15 cellular contexts compared by ENCODE assay signal in genomic region chr11:8698917-8699441, GRCh38. TPM values are rescaled to one million over a fixed set of nuclear protein-coding genes. Genes with fewer than 3 reads are reported as not detected.
DNase-seq lines count a peak whose midpoint lies in the region; ATAC-seq, FAIRE-seq and TF ChIP-seq lines count a peak whose summit lies in the region.
"Had no signal": no experiment of that assay in that cellular context is flagged by ENCODE, and none has a peak within 500 bp of the region (broad histone marks: within the 10 kb centered on the region; RNA-seq: fewer than 3 reads in every experiment).

No MANE protein-coding gene starts in this region.

- peak overlapping the region; percentile 12; the same call in 1 of the 3 replicates for H3K4me2 ChIP-seq in A549
- H3K4me2 ChIP-seq: PC-9 had no signal

- no peaks in the 10 kb centered on the region for H3K27me3 Mint-ChIP-seq in activated T-cell treated with anti-CD3 and anti-CD28 coated beads, Interleukin-2, amount 50 U/mL, for 24 hours

- TF ChIP-seq EP300 in A549 (IDR thresholded peaks at IDR 0.05) = no peak
- TF ChIP-seq EP300 in upper lobe of left lung (IDR thresholded peaks at IDR 0.05) = no peak

- H3K9me3 ChIP-seq in A549 = no peaks in the 10 kb centered on the region
- no peaks in the 10 kb centered on the region for H3K9me3 ChIP-seq in SJCRH30 (replicated peaks)
- no peaks in the 10 kb centered on the region for H3K9me3 ChIP-seq in esophagus squamous epithelium
- H3K9me3 ChIP-seq in pancreas = no peaks in the 10 kb centered on the region
- H3K9me3 ChIP-seq in upper lobe of left lung = no peaks in the 10 kb centered on the region

- peak in 1 of 2 experiments; percentile 2; a peak in 2 of 6 replicates for ATAC-seq in A549
- ATAC-seq in pancreas = peak; percentile 41 to 58 (median 53)
- no peak for ATAC-seq in GM21381 (IDR thresholded peaks at IDR 0.05; ENCODE audit: unreplicated experiment)
- ATAC-seq in upper lobe of left lung (ENCODE audit: low FRiP score in 2 of 2) = no peak

- H3K27me3 ChIP-seq in SJCRH30 = no peaks in the 10 kb centered on the region
- no peaks in the 10 kb centered on the region for H3K27me3 ChIP-seq in esophagus squamous epithelium
- no peaks in the 10 kb centered on the region for H3K27me3 ChIP-seq in pancreas
- H3K27me3 ChIP-seq in upper lobe of left lung = no peaks in the 10 kb centered on the region

- no peak for TF ChIP-seq POLR2A in A549 (IDR thresholded peaks at IDR 0.05; ENCODE audit: low read length)
- no peak for TF ChIP-seq POLR2A in esophagus squamous epithelium (IDR thresholded peaks at IDR 0.05)
- TF ChIP-seq POLR2A in upper lobe of left lung (IDR thresholded peaks at IDR 0.05) = no peak

- DNase-seq in A549 (ENCODE audit: low read depth in 1 of 2, low spot score in 1 of 2) (no peak), SJCRH30 (peak; percentile 82), esophagus squamous epithelium (lab: John Stamatoyannopoulos, UW) (no peak), pancreas (no peak), NCI-H82 (lab: John Stamatoyannopoulos, UW) (no peak), upper lobe of left lung (no peak)
- no peak for DNase-seq in activated T-cell treated with anti-CD3 and anti-CD28 coated beads, Interleukin-2, amount 50 U/mL, for 24 hours
- DNase-seq: ACHN; activated CD4-positive, alpha-beta T cell treated with anti-CD3 and anti-CD28 coated beads, Interleukin-2, amount 50 U/mL, for 1 hour; activated naive CD4-positive, alpha-beta T cell; cerebellar nuclear complex; DMS 273 treated with DMSO at 0.1 percent for 48 hours had no signal

- H3K36me3 ChIP-seq in SJCRH30 (peaks cover 63% of the 10 kb centered on the region), esophagus squamous epithelium (peaks cover 13 to 100% (median 42%) of the 10 kb centered on the region in 3 donors), pancreas (peaks cover 0 to 42% (median 12%) of the 10 kb centered on the region in 3 donors), upper lobe of left lung (peaks cover 11 to 90% (median 69%) of the 10 kb centered on the region in 4 donors)

- H3K4me3 ChIP-seq in A549 = no peak overlapping the region
- no peak overlapping the region for H3K4me3 ChIP-seq in SJCRH30
- H3K4me3 ChIP-seq in esophagus squamous epithelium = no peak overlapping the region
- H3K4me3 ChIP-seq in pancreas = no peak overlapping the region
- H3K4me3 ChIP-seq in upper lobe of left lung = no peak overlapping the region
- H3K4me3 ChIP-seq: PC-9 had no signal

- FAIRE-seq in A549 (lab: Jason Lieb, UNC) (no peak), pancreas (lab: Jason Lieb, UNC) (no peak)

- POLR2A ChIA-PET in A549 (lab: Yijun Ruan, JAX) = interaction anchor here (2.8 kb wide), 1 partner anchor 10 kb away, joined by 15 read pairs; no protein-coding TSS in a partner anchor

- CTCF ChIA-PET in A549 (lab: Yijun Ruan, JAX) = interaction anchor here (0.5 to 3.0 kb wide), 4 partner anchors 9 to 115 kb away, joined by 3 to 12 read pairs (median 4); no protein-coding TSS in a partner anchor

- TF ChIP-seq CTCF in A549 (IDR thresholded peaks at IDR 0.05) (no peak), esophagus squamous epithelium (IDR thresholded peaks at IDR 0.05) (no peak), pancreas (IDR thresholded peaks at IDR 0.05) (no peak), upper lobe of left lung (IDR thresholded peaks at IDR 0.05) (no peak)

- no peak overlapping the region for H3K4me3 Mint-ChIP-seq in activated T-cell treated with anti-CD3 and anti-CD28 coated beads, Interleukin-2, amount 50 U/mL, for 24 hours
- H3K4me3 Mint-ChIP-seq: T-helper 1 cell treated with Interleukin-12 subunit alpha and Interleukin-12 subunit beta and Interleukin-4 antibody, amounts not matched to agents 30 μg/mL and 1 μg/mL, for 36 hours had no signal

- peaks cover 2% of the 10 kb centered on the region for H3K4me1 Mint-ChIP-seq in activated T-cell treated with anti-CD3 and anti-CD28 coated beads, Interleukin-2, amount 50 U/mL, for 24 hours (ENCODE audit: low read depth)

- H3K27ac ChIP-seq in A549 (peak overlapping the region in 1 of 2 experiments; percentile 54; a peak in 2 of 6 replicates), SJCRH30 (peak overlapping the region; percentile 89), esophagus squamous epithelium (peak overlapping the region; percentile 51 to 94 (median 58)), pancreas (peak overlapping the region; percentile 71 to 83 (median 78)), upper lobe of left lung (peak overlapping the region in 1 of 4 donors; percentile 39)
- H3K27ac ChIP-seq: PC-9 had no signal

- 91% methylated on average over 11 of the region's 11 CpGs for WGBS in A549 (ENCODE audit: missing lambda C conversion rate)
- 74 to 82% methylated on average over 2 to 8 of the region's 11 CpGs for WGBS in esophagus squamous epithelium, 2 donors
- 50 to 55% methylated on average over 11 of the region's 11 CpGs for WGBS in pancreas, 2 donors
- 79% methylated on average over 8 to 11 of the region's 11 CpGs for WGBS in upper lobe of left lung, 2 donors

- intact Hi-C loops in esophagus squamous epithelium (cut with DNase I) (loop anchor here (10.0 kb wide), 1 partner anchor 116 kb away; a partner anchor contains a TSS), pancreas (cut with DNase I) (loop anchor here in 1 of 3 donors (10.0 kb wide), 1 partner anchor 106 kb away; no protein-coding TSS in a partner anchor)

- no peak for TF ChIP-seq RAD21 in A549 (conservative IDR thresholded peaks at IDR 0.05 in 1 of 2, IDR thresholded peaks at IDR 0.05 in 1 of 2)

- H3K4me1 ChIP-seq in A549 (peaks cover 16% of the 10 kb centered on the region), SJCRH30 (peaks cover 27% of the 10 kb centered on the region), esophagus squamous epithelium (peaks cover 0 to 25% (median 0%) of the 10 kb centered on the region in 3 donors), pancreas (peaks cover 7 to 15% (median 10%) of the 10 kb centered on the region in 3 donors), upper lobe of left lung (peaks cover 0 to 7% (median 0%) of the 10 kb centered on the region in 4 donors)

- no peak overlapping the region for H3K27ac Mint-ChIP-seq in activated T-cell treated with anti-CD3 and anti-CD28 coated beads, Interleukin-2, amount 50 U/mL, for 24 hours
- H3K27ac Mint-ChIP-seq: T-helper 1 cell treated with Interleukin-12 subunit alpha and Interleukin-12 subunit beta and Interleukin-4 antibody, amounts not matched to agents 30 μg/mL and 1 μg/mL, for 36 hours had no signal

- peaks cover 32% of the 10 kb centered on the region for H3K36me3 Mint-ChIP-seq in activated T-cell treated with anti-CD3 and anti-CD28 coated beads, Interleukin-2, amount 50 U/mL, for 24 hours (ENCODE audit: low read depth)

- H3K9me3 Mint-ChIP-seq in activated T-cell treated with anti-CD3 and anti-CD28 coated beads, Interleukin-2, amount 50 U/mL, for 24 hours = no peaks in the 10 kb centered on the region
- H3K9me3 Mint-ChIP-seq: T-helper 1 cell treated with Interleukin-12 subunit alpha and Interleukin-12 subunit beta and Interleukin-4 antibody, amounts not matched to agents 30 μg/mL and 1 μg/mL, for 36 hours had no signal

TF ChIP-seq in A549, 52 proteins besides CTCF, POLR2A, EP300 and RAD21:
- TF ChIP-seq PHF8 (IDR thresholded peaks at IDR 0.05; ENCODE audit: borderline replicate concordance, low read depth) (no peak), MAZ (IDR thresholded peaks at IDR 0.05; ENCODE audit: borderline replicate concordance, low read depth, low read length) (no peak), FOSL2 (IDR thresholded peaks at IDR 0.05) (no peak), FOSL2 (CRISPR knock-in tag; IDR thresholded peaks at IDR 0.05) (no peak), HDAC2 (IDR thresholded peaks at IDR 0.05) (no peak)

RNA-seq across cellular contexts. Expression of gene RPL27A, which starts 16.4 kb away (rescaled TPM):
- polyA plus RNA-seq in A549 (2011; rRNA removed) (798 and 804 TPM in 2 replicates), A549 (2017; fragmentation: RNase III; extraction: RNeasy Plus Mini Kit Qiagen cat#74134 plus additional on column Dnase treatment) (3,543 to 3,937 TPM (median 3,631 TPM) in 3 replicates), pancreas (1,000 to 10,000 TPM; 1,317 to 2,393 TPM)
- polyA plus RNA-seq in A549 (2012; cell fraction: cytosol; rRNA removed) = 609 and 694 TPM in 2 replicates
- 195 and 210 TPM in 2 replicates for polyA plus RNA-seq in A549 (2012; cell fraction: nucleus; rRNA removed)
- 298 and 338 TPM in 2 replicates for polyA minus RNA-seq in A549 (2011; rRNA and poly(A)+ RNA removed)
- 1,468 and 1,571 TPM in 2 replicates for total RNA-seq in SJCRH30 (2014; rRNA removed; shearing (Covaris generic))
- total RNA-seq in esophagus squamous epithelium (1,000 to 10,000 TPM in 3 of 4 donors, 100 to 1,000 TPM in 1; 921 to 1,566 (median 1,106) TPM), pancreas (100 to 1,000 TPM; 321 to 659 (median 517) TPM), upper lobe of left lung (1,000 to 10,000 TPM in 1 of 6 donors, 100 to 1,000 TPM in 5; 652 to 1,317 (median 861) TPM)

RNA-seq across cellular contexts. Expression of gene TRIM66, which starts 16.5 kb away (rescaled TPM):
- polyA plus RNA-seq in A549 (2011; rRNA removed) = 7.7 and 9.8 TPM in 2 replicates
- 2.9 and 3.5 TPM in 2 replicates for polyA plus RNA-seq in A549 (2012; cell fraction: cytosol; rRNA removed)
- 16.9 and 21.1 TPM in 2 replicates for polyA plus RNA-seq in A549 (2012; cell fraction: nucleus; rRNA removed)
- polyA plus RNA-seq in A549 (2017; fragmentation: RNase III; extraction: RNeasy Plus Mini Kit Qiagen cat#74134 plus additional on column Dnase treatment) = 2.5 to 3.3 TPM (median 3.0 TPM) in 3 replicates
- 8.3 and 13.6 TPM in 2 replicates for polyA minus RNA-seq in A549 (2011; rRNA and poly(A)+ RNA removed)
- 2.0 and 3.5 TPM in 2 replicates for total RNA-seq in SJCRH30 (2014; rRNA removed; shearing (Covaris generic))
- 1 to 10 TPM; 4.5 to 5.5 (median 4.8) TPM for total RNA-seq in esophagus squamous epithelium
- 10 to 100 TPM in 1 of 6 donors, 1 to 10 TPM in 5; 4.1 to 13.1 (median 9.8) TPM for total RNA-seq in pancreas
- polyA plus RNA-seq in pancreas = 10 to 100 TPM in 1 of 2 donors, 1 to 10 TPM in 1; 6.1 to 12.2 TPM
- 100 to 1,000 TPM in 1 of 6 donors, 10 to 100 TPM in 3, 1 to 10 TPM in 2; 4.9 to 126 (median 11.2) TPM for total RNA-seq in upper lobe of left lung

Comparison
In these comparisons a context has a peak if more than half of its experiments do, and no peak if none do; other contexts are left out.
1. ATAC-seq: peak in pancreas (4 of 4); none in GM21381 (single experiment) and upper lobe of left lung (0 of 2).
2. DNase-seq: peak in SJCRH30 (2 of 2); none in A549 (0 of 2), esophagus squamous epithelium (single experiment), pancreas (0 of 6), NCI-H82 (single experiment), activated T-cell treated with anti-CD3 and anti-CD28 coated beads, Interleukin-2, amount 50 U/mL, for 24 hours (single experiment) and upper lobe of left lung (0 of 2).